In genomic region chr11:46375392-46376101, GRCh38 we compare ENCODE assay signal across 28 cellular contexts. TPM values are rescaled to one million over a fixed set of nuclear protein-coding genes. Genes with fewer than 3 reads are reported as not detected.
"Had no signal": no experiment of that assay in that cellular context is flagged by ENCODE, and none has a peak within 500 bp of the region (broad histone marks: within the 10 kb centered on the region; RNA-seq: fewer than 3 reads in every experiment).

No MANE protein-coding gene starts in this region.

- H3K4me3 ChIP-seq: coronary artery, esophagus muscularis mucosa, gastroesophageal sphincter, heart left ventricle, hepatocyte, left ventricle myocardium inferior, lower lobe of right lung, prostate gland, right atrium auricular region, skin epidermis, spleen, thoracic aorta, tibial nerve, upper lobe of left lung had no signal

- H3K9me3 ChIP-seq: esophagus muscularis mucosa, gastroesophageal sphincter, heart left ventricle, left ventricle myocardium inferior, lower lobe of right lung, prostate gland, right atrium auricular region, spleen, thoracic aorta, tibial nerve, upper lobe of left lung had no signal

- FAIRE-seq: endothelial cell of umbilical vein, islet of Langerhans had no signal

- H3K9ac ChIP-seq: parathyroid adenoma had no signal

- H3K79me2 ChIP-seq: hepatocyte, parathyroid adenoma had no signal

- ATAC-seq: foreskin keratinocyte; gastroesophageal sphincter; heart left ventricle; left colon; lower lobe of right lung; natural killer cell treated with Interleukin-12 subunit alpha and Interleukin-12 subunit beta and Interleukin-15 and Interleukin-18, amount 100 ng/mL, for 72 hours; stimulated activated naive B cell treated with anti-CD40 and anti-IgM and Interleukin-4, amounts not matched to agents 10 μg/mL and 1 μg/mL and 100 μg/mL, for 72 hours had no signal

- H3K4me1 ChIP-seq: foreskin keratinocyte, lower lobe of right lung, parathyroid adenoma, prostate gland had no signal

- DNase-seq: dermis blood vessel endothelial cell; effector memory CD4-positive, alpha-beta T cell; foreskin keratinocyte; kidney glomerular epithelial cell; left colon; left ventricle myocardium inferior; lower lobe of right lung; naive B cell; stimulated activated CD4-positive, alpha-beta T cell treated with anti-CD3 and anti-CD28 coated beads, Interleukin-4, amount 100 ng/mL, for 4 hours; stimulated activated naive B cell treated with anti-CD40 and anti-IgM and Interleukin-4, amounts not matched to agents 10 μg/mL and 1 μg/mL and 100 μg/mL, for 72 hours had no signal

- H2AFZ ChIP-seq: hepatocyte, parathyroid adenoma had no signal

- H3K4me2 ChIP-seq: hepatocyte had no signal

- H3K27me3 ChIP-seq: foreskin keratinocyte, heart left ventricle, hepatocyte, right atrium auricular region, spleen, tibial nerve, upper lobe of left lung had no signal

- H3K27ac ChIP-seq: coronary artery, esophagus muscularis mucosa, foreskin keratinocyte, gastroesophageal sphincter, heart left ventricle, hepatocyte, left ventricle myocardium inferior, lower lobe of right lung, parathyroid adenoma, prostate gland, right atrium auricular region, skin epidermis, spleen, thoracic aorta, tibial nerve, upper lobe of left lung had no signal

RNA-seq across cellular contexts. Expression of gene CHRM4, which starts 16.0 kb away (rescaled TPM):
- total RNA-seq: epithelial cell of proximal tubule, fibroblast of lung, foreskin keratinocyte, left ventricle myocardium inferior, lower lobe of right lung had no signal
- polyA plus RNA-seq: foreskin keratinocyte, hepatocyte had no signal
